ENCODE assay signal across 27 cellular contexts in genomic region chr2:205078762-205079161, GRCh38.
DNase-seq lines count a peak whose midpoint lies in the region; ATAC-seq, FAIRE-seq and TF ChIP-seq lines count a peak whose summit lies in the region.
"Had no signal": no experiment of that assay in that cellular context is flagged by ENCODE, and none has a peak within 500 bp of the region (broad histone marks: within the 10 kb centered on the region; RNA-seq: fewer than 3 reads in every experiment).

No MANE protein-coding gene starts in this region.

- peaks cover 8% of the 10 kb centered on the region for H3K9me3 Mint-ChIP-seq in activated CD8-positive, alpha-beta T cell treated with anti-CD3 and anti-CD28 coated beads, Interleukin-2, amount 10 ng/mL, durations not matched to agents 7 days and 5 days (ENCODE audit: insufficient read depth)
- no peaks in the 10 kb centered on the region for H3K9me3 Mint-ChIP-seq in activated CD8-positive, alpha-beta T cell treated with anti-CD3 and anti-CD28 coated beads for 36 hours
- H3K9me3 Mint-ChIP-seq in CD4-positive, alpha-beta memory T cell, result peaks cover 0 to 2% (median 0%) of the 10 kb centered on the region in 8 donors
- H3K9me3 Mint-ChIP-seq in stimulated activated effector memory CD8-positive, alpha-beta T cell treated with anti-CD3 and anti-CD28 coated beads, Interleukin-12 subunit alpha, Interleukin-12 subunit beta, amount 100 ng/mL, for 72 hours, result no peaks in the 10 kb centered on the region
- H3K9me3 Mint-ChIP-seq: IgD-negative memory B cell had no signal

- H3K56ac ChIP-seq in H1 (replicated peaks; ENCODE audit: insufficient read length, low read depth, low read length), result no peak overlapping the region

- H3K27ac Mint-ChIP-seq in activated CD8-positive, alpha-beta T cell treated with anti-CD3 and anti-CD28 coated beads, Interleukin-2, amount 10 ng/mL, durations not matched to agents 7 days and 5 days, result peak overlapping the region; percentile 84
- H3K27ac Mint-ChIP-seq in activated CD8-positive, alpha-beta T cell treated with anti-CD3 and anti-CD28 coated beads for 36 hours, result no peak overlapping the region
- peak overlapping the region; percentile 24 to 92 (median 75) for H3K27ac Mint-ChIP-seq in CD4-positive, alpha-beta memory T cell
- H3K27ac Mint-ChIP-seq in stimulated activated effector memory CD8-positive, alpha-beta T cell treated with anti-CD3 and anti-CD28 coated beads, Interleukin-12 subunit alpha, Interleukin-12 subunit beta, amount 100 ng/mL, for 72 hours, result no peak overlapping the region
- H3K27ac Mint-ChIP-seq: IgD-negative memory B cell had no signal

- H3K9ac ChIP-seq in H1 (replicated peaks in 1 of 4; ENCODE audit: extremely low read depth in 1 of 4, low read depth in 3 of 4, low read length in 3 of 4), result no peak overlapping the region
- H3K9ac ChIP-seq: BLaER1 treated with 17β-estradiol and CSF1 and Interleukin-3, amounts not matched to agents 10 nM and 100 nM; KMS-11 had no signal

- H3K36me3 Mint-ChIP-seq in activated CD8-positive, alpha-beta T cell treated with anti-CD3 and anti-CD28 coated beads, Interleukin-2, amount 10 ng/mL, durations not matched to agents 7 days and 5 days (ENCODE audit: low read depth), result peaks cover 24% of the 10 kb centered on the region
- peaks cover 2% of the 10 kb centered on the region for H3K36me3 Mint-ChIP-seq in activated CD8-positive, alpha-beta T cell treated with anti-CD3 and anti-CD28 coated beads for 36 hours (ENCODE audit: low read depth)
- peaks cover 0 to 3% of the 10 kb centered on the region in 2 donors for H3K36me3 Mint-ChIP-seq in CD4-positive, alpha-beta memory T cell
- no peaks in the 10 kb centered on the region for H3K36me3 Mint-ChIP-seq in stimulated activated effector memory CD8-positive, alpha-beta T cell treated with anti-CD3 and anti-CD28 coated beads, Interleukin-12 subunit alpha, Interleukin-12 subunit beta, amount 100 ng/mL, for 72 hours
- H3K36me3 Mint-ChIP-seq: IgD-negative memory B cell had no signal

- H3K23ac ChIP-seq in H1 (ENCODE audit: insufficient read length), result no peak overlapping the region

- H3K14ac ChIP-seq in H1 (ENCODE audit: insufficient read length), result no peak overlapping the region

- no peak for FAIRE-seq in H1 (lab: Jason Lieb, UNC)
- FAIRE-seq: A204.1, GM12891 had no signal

- 86% methylated on average over 6 of the region's 6 CpGs; no CpG with 5 or more reads in 1 of the 2 experiments for WGBS in H1 (ENCODE audit: extremely low coverage in 1 of 2, insufficient coverage in 1 of 2, insufficient read length in 1 of 2, insufficient replicate concordance in 2 of 2, low coverage in 1 of 2, low lambda C conversion rate in 2 of 2, missing lambda C conversion rate in 1 of 2), 2 experiments

- no peak overlapping the region for H2AK5ac ChIP-seq in H1 (ENCODE audit: low read depth, low read length)

- H3K27ac ChIP-seq in CD4-positive, alpha-beta memory T cell (ENCODE audit: low read depth, low read length), result peak overlapping the region; percentile 38
- H3K27ac ChIP-seq in H1 (ENCODE audit: low read depth, low read length), result no peak overlapping the region
- H3K27ac ChIP-seq: BLaER1 treated with 17β-estradiol and CSF1 and Interleukin-3, amounts not matched to agents 10 nM and 100 nM; KMS-11; PC-9; SJSA1 had no signal

- no peaks in the 10 kb centered on the region for H4K20me1 ChIP-seq in H1 (replicated peaks in 1 of 2; ENCODE audit: control insufficient read depth in 1 of 2, insufficient read depth in 2 of 2, low read length in 2 of 2)
- H4K20me1 ChIP-seq: BLaER1 treated with 17β-estradiol and CSF1 and Interleukin-3, amounts not matched to agents 10 nM and 100 nM had no signal

- DNase-seq in activated CD8-positive, alpha-beta T cell treated with anti-CD3 and anti-CD28 coated beads, Interleukin-2, amount 10 ng/mL, durations not matched to agents 7 days and 5 days, result no peak
- DNase-seq in activated CD8-positive, alpha-beta T cell treated with anti-CD3 and anti-CD28 coated beads for 36 hours, result no peak
- DNase-seq in BE2C, result peak; percentile 26
- DNase-seq in CD4-positive, alpha-beta memory T cell, result no peak
- DNase-seq in H1 (ENCODE audit: low read depth in 1 of 2, low spot score in 2 of 2), result no peak
- no peak for DNase-seq in SKM-1 (lab: John Stamatoyannopoulos, UW; ENCODE audit: unreplicated experiment)
- no peak for DNase-seq in posterior vena cava (ENCODE audit: low spot score)
- DNase-seq in stimulated activated effector memory CD8-positive, alpha-beta T cell treated with anti-CD3 and anti-CD28 coated beads, Interleukin-12 subunit alpha, Interleukin-12 subunit beta, amount 100 ng/mL, for 72 hours (ENCODE audit: low spot score in 2 of 2), result no peak
- DNase-seq: Calu3; DMS79 treated with DMSO at 0.1 percent for 48 hours; GF-D8; GOT3; HCEC 1CT; MM.1S; NCI-H2029; NCI-H446 treated with DMSO at 0.1 percent for 48 hours; NCI-H526; NCI-H82; NK-92 treated with Interleukin-12 subunit alpha and Interleukin-12 subunit beta, amount 100 ng/mL, for 24 hours; PC-9; Right ventricle myocardium superior had no signal

- no peak overlapping the region for H2BK5ac ChIP-seq in H1 (ENCODE audit: low read depth, low read length)

- H3K4me3 ChIP-seq in BE2C (ENCODE audit: low read depth, low read length) (no peak overlapping the region), H1 (ENCODE audit: extremely low read depth in 1 of 4, insufficient read depth in 2 of 4, low read depth in 3 of 4, low read length in 4 of 4) (no peak overlapping the region)
- no peak overlapping the region for H3K4me3 ChIP-seq in CD4-positive, alpha-beta memory T cell (ENCODE audit: low read length in 2 of 2)
- H3K4me3 ChIP-seq: BLaER1 treated with 17β-estradiol and CSF1 and Interleukin-3, amounts not matched to agents 10 nM and 100 nM; PC-9; SJSA1 had no signal

- H4K91ac ChIP-seq in H1 (replicated peaks; ENCODE audit: insufficient read length, low read length), result no peak overlapping the region

- no peaks in the 10 kb centered on the region for H3K23me2 ChIP-seq in H1 (ENCODE audit: low read depth, low read length)

- no peak overlapping the region for H3K4ac ChIP-seq in H1 (replicated peaks; ENCODE audit: insufficient read length, low read depth, low read length)

- CTCF ChIA-PET in activated CD8-positive, alpha-beta T cell treated with anti-CD3 and anti-CD28 coated beads, Interleukin-2, amount 10 ng/mL, durations not matched to agents 7 days and 5 days (lab: Charles Lee), result no interaction called here
- CTCF ChIA-PET in activated CD8-positive, alpha-beta T cell treated with anti-CD3 and anti-CD28 coated beads for 36 hours (lab: Charles Lee), result no interaction called here
- CTCF ChIA-PET in CD4-positive, alpha-beta memory T cell (lab: Charles Lee; ENCODE audit: partially characterized antibody), result no interaction called here
- CTCF ChIA-PET in H1 (lab: Charles Lee; ENCODE audit: partially characterized antibody), result no interaction called here

- peak overlapping the region; percentile 29; the same call in 1 of the 2 replicates for H2BK12ac ChIP-seq in H1 (ENCODE audit: low read depth, low read length)

- H2AFZ ChIP-seq in H1 (ENCODE audit: low read length), result no peak overlapping the region
- H2AFZ ChIP-seq: PC-9 had no signal

- H2BK120ac ChIP-seq in H1 (replicated peaks; ENCODE audit: low read depth, low read length), result no peak overlapping the region

- no peak overlapping the region for H3K18ac ChIP-seq in H1 (ENCODE audit: extremely low read depth, low read length)

- H3K36me3 ChIP-seq in BE2C (no peaks in the 10 kb centered on the region), H1 (ENCODE audit: control insufficient read depth in 2 of 4, insufficient read depth in 4 of 4, low read length in 3 of 4) (no peaks in the 10 kb centered on the region)
- no peaks in the 10 kb centered on the region for H3K36me3 ChIP-seq in CD4-positive, alpha-beta memory T cell (ENCODE audit: insufficient read depth, low read length)
- H3K36me3 ChIP-seq: BLaER1 treated with 17β-estradiol and CSF1 and Interleukin-3, amounts not matched to agents 10 nM and 100 nM; SJSA1 had no signal

- no peak for ATAC-seq in activated CD8-positive, alpha-beta T cell treated with anti-CD3 and anti-CD28 coated beads, Interleukin-2, amount 10 ng/mL, durations not matched to agents 7 days and 5 days
- no peak for ATAC-seq in activated CD8-positive, alpha-beta T cell treated with anti-CD3 and anti-CD28 coated beads for 36 hours
- ATAC-seq in stimulated activated effector memory CD8-positive, alpha-beta T cell treated with anti-CD3 and anti-CD28 coated beads, Interleukin-12 subunit alpha, Interleukin-12 subunit beta, amount 100 ng/mL, for 72 hours, result no peak

- TF ChIP-seq POLR2A in H1 (IDR thresholded peaks at IDR 0.05; ENCODE audit: control extremely low read depth in 1 of 2, low read depth in 2 of 2, low read length in 2 of 2), result no peak

- no peak overlapping the region for H3K4me3 Mint-ChIP-seq in activated CD8-positive, alpha-beta T cell treated with anti-CD3 and anti-CD28 coated beads, Interleukin-2, amount 10 ng/mL, durations not matched to agents 7 days and 5 days
- H3K4me3 Mint-ChIP-seq in activated CD8-positive, alpha-beta T cell treated with anti-CD3 and anti-CD28 coated beads for 36 hours, result no peak overlapping the region
- H3K4me3 Mint-ChIP-seq in CD4-positive, alpha-beta memory T cell, result peak overlapping the region in 3 of 8 donors; percentile 7 to 69 (median 20)
- no peak overlapping the region for H3K4me3 Mint-ChIP-seq in stimulated activated effector memory CD8-positive, alpha-beta T cell treated with anti-CD3 and anti-CD28 coated beads, Interleukin-12 subunit alpha, Interleukin-12 subunit beta, amount 100 ng/mL, for 72 hours
- H3K4me3 Mint-ChIP-seq: IgD-negative memory B cell had no signal

- H3K27me3 ChIP-seq in BE2C (no peaks in the 10 kb centered on the region), H1 (replicated peaks in 1 of 4; ENCODE audit: control insufficient read depth in 3 of 4, extremely low read depth in 1 of 4, insufficient read depth in 3 of 4, low read length in 3 of 4) (no peaks in the 10 kb centered on the region)
- H3K27me3 ChIP-seq in CD4-positive, alpha-beta memory T cell (ENCODE audit: insufficient read depth, low read length), result no peaks in the 10 kb centered on the region
- H3K27me3 ChIP-seq: BLaER1 treated with 17β-estradiol and CSF1 and Interleukin-3, amounts not matched to agents 10 nM and 100 nM; SJSA1 had no signal

- H3K4me2 ChIP-seq in H1 (ENCODE audit: insufficient read depth in 1 of 2, low read depth in 2 of 2, low read length in 2 of 2), result no peak overlapping the region
- H3K4me2 ChIP-seq: BLaER1 treated with 17β-estradiol and CSF1 and Interleukin-3, amounts not matched to agents 10 nM and 100 nM; KMS-11; PC-9 had no signal

- H3K79me2 ChIP-seq in H1 (ENCODE audit: control insufficient read depth in 1 of 2, insufficient read depth in 2 of 2, low read length in 2 of 2), result no peaks in the 10 kb centered on the region

- no peaks in the 10 kb centered on the region for H3K27me3 Mint-ChIP-seq in activated CD8-positive, alpha-beta T cell treated with anti-CD3 and anti-CD28 coated beads, Interleukin-2, amount 10 ng/mL, durations not matched to agents 7 days and 5 days (ENCODE audit: low read depth)
- no peaks in the 10 kb centered on the region for H3K27me3 Mint-ChIP-seq in activated CD8-positive, alpha-beta T cell treated with anti-CD3 and anti-CD28 coated beads for 36 hours
- no peaks in the 10 kb centered on the region for H3K27me3 Mint-ChIP-seq in CD4-positive, alpha-beta memory T cell
- H3K27me3 Mint-ChIP-seq: IgD-negative memory B cell had no signal

- TF ChIP-seq CTCF in activated CD8-positive, alpha-beta T cell treated with anti-CD3 and anti-CD28 coated beads for 36 hours (IDR thresholded peaks at IDR 0.05), result no peak
- TF ChIP-seq CTCF in BE2C (IDR thresholded peaks at IDR 0.05; ENCODE audit: low read depth, low read length), result no peak
- no peak for TF ChIP-seq CTCF in H1 (IDR thresholded peaks at IDR 0.05; ENCODE audit: control extremely low read depth in 1 of 3, insufficient read depth in 1 of 3, low read depth in 1 of 3, low read length in 3 of 3)

- no peak overlapping the region for H4K5ac ChIP-seq in H1 (ENCODE audit: insufficient read length, low read depth, low read length)

- H3K4me1 ChIP-seq in BE2C (peaks cover 21% of the 10 kb centered on the region), H1 (replicated peaks in 1 of 4; ENCODE audit: control insufficient read depth in 3 of 4, insufficient read depth in 4 of 4, low read length in 3 of 4) (peaks cover 0 to 2% (median 0%) of the 10 kb centered on the region in 4 experiments; a peak in 1 of 7 replicates)
- peaks cover 47% of the 10 kb centered on the region for H3K4me1 ChIP-seq in CD4-positive, alpha-beta memory T cell (ENCODE audit: insufficient read depth, low read length)
- H3K4me1 ChIP-seq: SJSA1 had no signal

- no peak for TF ChIP-seq RAD21 in H1 (IDR thresholded peaks at IDR 0.05 in 1 of 2, conservative IDR thresholded peaks at IDR 0.05 in 1 of 2; ENCODE audit: low read depth in 2 of 2, low read length in 2 of 2)

- no peak overlapping the region for H2BK15ac ChIP-seq in H1 (ENCODE audit: low read length)

- no peak overlapping the region; the same call in 1 of the 2 replicates for H4K8ac ChIP-seq in H1 (ENCODE audit: extremely low read depth, insufficient read depth, low read length)

- H3K9me3 ChIP-seq in BE2C, result no peaks in the 10 kb centered on the region
- no peaks in the 10 kb centered on the region for H3K9me3 ChIP-seq in CD4-positive, alpha-beta memory T cell (ENCODE audit: control insufficient read depth in 1 of 2, low read length in 2 of 2)
- no peaks in the 10 kb centered on the region for H3K9me3 ChIP-seq in H1 (ENCODE audit: insufficient read depth in 2 of 2, low read depth in 1 of 2, low read length in 1 of 2)
- H3K9me3 ChIP-seq: BLaER1 treated with 17β-estradiol and CSF1 and Interleukin-3, amounts not matched to agents 10 nM and 100 nM; SJSA1 had no signal

- intact Hi-C loops in activated CD8-positive, alpha-beta T cell treated with anti-CD3 and anti-CD28 coated beads for 36 hours (cut with micrococcal nuclease), result no loop called here
- intact Hi-C loops in CD4-positive, alpha-beta memory T cell (cut with micrococcal nuclease), result loop anchor here (5.0 kb wide), 1 partner anchor 111 kb away; no protein-coding TSS in a partner anchor
- intact Hi-C loops in posterior vena cava (cut with DNase I), result no loop called here

- peaks cover 45% of the 10 kb centered on the region for H3K4me1 Mint-ChIP-seq in activated CD8-positive, alpha-beta T cell treated with anti-CD3 and anti-CD28 coated beads, Interleukin-2, amount 10 ng/mL, durations not matched to agents 7 days and 5 days (ENCODE audit: low read depth)
- H3K4me1 Mint-ChIP-seq in activated CD8-positive, alpha-beta T cell treated with anti-CD3 and anti-CD28 coated beads for 36 hours (ENCODE audit: low read depth), result peaks cover 38% of the 10 kb centered on the region
- H3K4me1 Mint-ChIP-seq in CD4-positive, alpha-beta memory T cell, result peaks cover 31 to 41% (median 35%) of the 10 kb centered on the region in 4 donors
- H3K4me1 Mint-ChIP-seq in stimulated activated effector memory CD8-positive, alpha-beta T cell treated with anti-CD3 and anti-CD28 coated beads, Interleukin-12 subunit alpha, Interleukin-12 subunit beta, amount 100 ng/mL, for 72 hours, result no peaks in the 10 kb centered on the region
- H3K4me1 Mint-ChIP-seq: IgD-negative memory B cell had no signal

- no peak overlapping the region for H2BK20ac ChIP-seq in H1 (ENCODE audit: low read length)

- TF ChIP-seq EP300 in H1 (IDR thresholded peaks at IDR 0.05; ENCODE audit: borderline replicate concordance in 1 of 2, low read depth in 2 of 2, low read length in 2 of 2), result no peak

- no peaks in the 10 kb centered on the region for H3K79me1 ChIP-seq in H1 (ENCODE audit: low read depth, low read length)

- POLR2A ChIA-PET in activated CD8-positive, alpha-beta T cell treated with anti-CD3 and anti-CD28 coated beads, Interleukin-2, amount 10 ng/mL, durations not matched to agents 7 days and 5 days (lab: Charles Lee), result no interaction called here
- POLR2A ChIA-PET in activated CD8-positive, alpha-beta T cell treated with anti-CD3 and anti-CD28 coated beads for 36 hours (lab: Charles Lee), result no interaction called here
- POLR2A ChIA-PET in CD4-positive, alpha-beta memory T cell (lab: Charles Lee; ENCODE audit: partially characterized antibody), result interaction anchor here (1.4 kb wide), 1 partner anchor 112 kb away, joined by 3 read pairs; no protein-coding TSS in a partner anchor
- POLR2A ChIA-PET in H1 (lab: Charles Lee; ENCODE audit: partially characterized antibody), result interaction anchor here (1.3 kb wide), 1 partner anchor 8 kb away, joined by 4 read pairs; no protein-coding TSS in a partner anchor

Comparison
In these comparisons a context has a peak if more than half of its experiments do, and no peak if none do; other contexts are left out.
1. H3K27ac Mint-ChIP-seq: peak in activated CD8-positive, alpha-beta T cell treated with anti-CD3 and anti-CD28 coated beads, Interleukin-2, amount 10 ng/mL, durations not matched to agents 7 days and 5 days (single experiment) and CD4-positive, alpha-beta memory T cell (7 of 7); none in activated CD8-positive, alpha-beta T cell treated with anti-CD3 and anti-CD28 coated beads for 36 hours (single experiment) and stimulated activated effector memory CD8-positive, alpha-beta T cell treated with anti-CD3 and anti-CD28 coated beads, Interleukin-12 subunit alpha, Interleukin-12 subunit beta, amount 100 ng/mL, for 72 hours (single experiment).
2. POLR2A ChIA-PET loops: an anchor here in CD4-positive, alpha-beta memory T cell (1.4 kb wide) and H1 (1.3 kb wide); none called in activated CD8-positive, alpha-beta T cell treated with anti-CD3 and anti-CD28 coated beads, Interleukin-2, amount 10 ng/mL, durations not matched to agents 7 days and 5 days and activated CD8-positive, alpha-beta T cell treated with anti-CD3 and anti-CD28 coated beads for 36 hours.